1 cellular context compared by ENCODE assay signal in the genomic region with DNA sequence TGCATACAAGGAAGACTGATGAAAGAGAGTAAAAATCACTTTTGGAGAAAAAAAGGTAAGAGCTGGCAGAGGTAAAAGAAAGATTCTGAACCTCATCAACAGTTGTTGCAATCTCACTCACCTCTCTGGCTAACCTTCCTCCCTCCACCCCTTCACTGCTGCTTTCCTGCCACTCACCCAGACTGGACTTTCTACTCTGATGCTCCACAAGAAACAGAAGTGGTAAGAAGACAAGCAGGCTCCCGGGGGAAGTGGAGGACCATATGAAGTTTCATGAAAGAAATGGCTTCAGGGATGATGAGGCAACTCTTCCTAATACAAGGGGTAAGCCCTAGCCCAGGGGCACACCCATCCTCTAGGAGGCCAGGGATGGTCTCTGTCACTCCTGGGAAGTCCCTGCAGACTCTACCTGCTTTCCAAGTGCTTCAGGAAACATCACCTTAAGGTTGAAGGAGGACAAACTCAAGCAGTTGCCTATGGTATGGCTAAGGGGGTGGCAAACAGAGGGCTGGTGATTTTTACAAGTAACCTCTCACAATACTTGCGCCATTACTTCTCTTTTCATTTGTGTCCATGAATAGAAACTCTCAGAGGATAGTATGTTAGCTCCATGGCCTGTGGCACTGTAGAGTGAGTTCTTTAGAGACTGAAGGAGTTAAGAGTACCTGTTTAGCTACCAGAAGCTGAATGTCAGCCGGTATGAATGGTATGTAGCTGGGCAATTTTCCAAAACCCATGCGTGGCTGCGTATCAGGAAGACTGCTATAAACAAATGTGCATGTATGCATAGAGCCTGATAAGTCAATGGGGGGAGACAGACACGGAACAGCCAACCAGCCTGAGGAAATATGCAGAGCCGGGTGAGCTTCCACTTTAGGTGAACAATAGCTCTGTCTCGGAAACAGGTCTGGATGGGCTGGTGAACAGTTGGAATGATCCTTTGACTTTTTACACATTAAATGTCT.
TF ChIP-seq lines count a peak whose summit lies in the region.

No MANE protein-coding gene starts in this region.

TF ChIP-seq in K562, 482 proteins besides CTCF, POLR2A, EP300 and RAD21 (continued from another document):
- TF ChIP-seq, protein P1, sequence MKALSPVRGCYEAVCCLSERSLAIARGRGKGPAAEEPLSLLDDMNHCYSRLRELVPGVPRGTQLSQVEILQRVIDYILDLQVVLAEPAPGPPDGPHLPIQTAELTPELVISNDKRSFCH (CRISPR knock-in tag; IDR thresholded peaks at IDR 0.05): no peak
- TF ChIP-seq, protein P1 (tag; IDR thresholded peaks at IDR 0.05): 0 out of 2 replicates have a peak, but pooled peaks have one; percentile 16
- TF ChIP-seq ARID1B (IDR thresholded peaks at IDR 0.05) (peak; percentile 70), TCF3 (CRISPR knock-in tag; IDR thresholded peaks at IDR 0.05) (peak; percentile 85), HNRNPH1 (optimal IDR thresholded peaks at IDR 0.05; ENCODE audit: low read depth, low read length) (no peak), ELF4 (CRISPR knock-in tag; IDR thresholded peaks at IDR 0.05) (0 out of 2 replicates have a peak, but pooled peaks have one; percentile 16), SP1 (CRISPR knock-in tag; IDR thresholded peaks at IDR 0.05) (peak; percentile 35; the same call in 1 of the 2 replicates), PML (IDR thresholded peaks at IDR 0.05; ENCODE audit: low read length) (0 out of 2 replicates have a peak, but pooled peaks have one; percentile 44), ZBTB1 (CRISPR knock-in tag; IDR thresholded peaks at IDR 0.05; ENCODE audit: borderline replicate concordance, low read depth) (no peak), ZSCAN32 (CRISPR knock-in tag; IDR thresholded peaks at IDR 0.05) (no peak), TAL1 (IDR thresholded peaks at IDR 0.05) (peak; percentile 54), THRAP3 (IDR thresholded peaks at IDR 0.05; ENCODE audit: borderline replicate concordance) (no peak), TEAD4 (IDR thresholded peaks at IDR 0.05; ENCODE audit: low read length) (peak; percentile 76), TEAD4 (CRISPR knock-in tag; IDR thresholded peaks at IDR 0.05; ENCODE audit: borderline replicate concordance) (no peak), MAZ (CRISPR knock-in tag; conservative IDR thresholded peaks at IDR 0.05 in 1 of 2, IDR thresholded peaks at IDR 0.05 in 1 of 2) (0 out of 4 replicates have a peak, but pooled peaks of 1 of the 2 experiments have one; percentile 22), NCOR1 (IDR thresholded peaks at IDR 0.05) (peak; percentile 51; the same call in 1 of the 2 replicates), SMC3 (conservative IDR thresholded peaks at IDR 0.05; ENCODE audit: insufficient read depth, low read depth, low read length) (no peak)
- TF ChIP-seq, protein P2, sequence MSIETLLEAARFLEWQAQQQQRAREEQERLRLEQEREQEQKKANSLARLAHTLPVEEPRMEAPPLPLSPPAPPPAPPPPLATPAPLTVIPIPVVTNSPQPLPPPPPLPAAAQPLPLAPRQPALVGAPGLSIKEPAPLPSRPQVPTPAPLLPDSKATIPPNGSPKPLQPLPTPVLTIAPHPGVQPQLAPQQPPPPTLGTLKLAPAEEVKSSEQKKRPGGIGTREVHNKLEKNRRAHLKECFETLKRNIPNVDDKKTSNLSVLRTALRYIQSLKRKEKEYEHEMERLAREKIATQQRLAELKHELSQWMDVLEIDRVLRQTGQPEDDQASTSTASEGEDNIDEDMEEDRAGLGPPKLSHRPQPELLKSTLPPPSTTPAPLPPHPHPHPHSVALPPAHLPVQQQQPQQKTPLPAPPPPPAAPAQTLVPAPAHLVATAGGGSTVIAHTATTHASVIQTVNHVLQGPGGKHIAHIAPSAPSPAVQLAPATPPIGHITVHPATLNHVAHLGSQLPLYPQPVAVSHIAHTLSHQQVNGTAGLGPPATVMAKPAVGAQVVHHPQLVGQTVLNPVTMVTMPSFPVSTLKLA (conservative IDR thresholded peaks at IDR 0.05): 0 out of 4 replicates have a peak, but pooled peaks of 1 of the 2 experiments have one; percentile 16
- TF ChIP-seq, protein P3, sequence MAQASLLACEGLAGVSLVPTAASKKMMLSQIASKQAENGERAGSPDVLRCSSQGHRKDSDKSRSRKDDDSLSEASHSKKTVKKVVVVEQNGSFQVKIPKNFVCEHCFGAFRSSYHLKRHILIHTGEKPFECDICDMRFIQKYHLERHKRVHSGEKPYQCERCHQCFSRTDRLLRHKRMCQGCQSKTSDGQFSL (CRISPR knock-in tag; IDR thresholded peaks at IDR 0.05): peak; percentile 83; the same call in 1 of the 2 replicates
- TF ChIP-seq, protein P3 (tag; IDR thresholded peaks at IDR 0.05): 0 out of 4 replicates have a peak, but pooled peaks of 1 of the 2 experiments have one; percentile 23
